Comparison of ENCODE assay signal across 1 cellular context in the genomic region with DNA sequence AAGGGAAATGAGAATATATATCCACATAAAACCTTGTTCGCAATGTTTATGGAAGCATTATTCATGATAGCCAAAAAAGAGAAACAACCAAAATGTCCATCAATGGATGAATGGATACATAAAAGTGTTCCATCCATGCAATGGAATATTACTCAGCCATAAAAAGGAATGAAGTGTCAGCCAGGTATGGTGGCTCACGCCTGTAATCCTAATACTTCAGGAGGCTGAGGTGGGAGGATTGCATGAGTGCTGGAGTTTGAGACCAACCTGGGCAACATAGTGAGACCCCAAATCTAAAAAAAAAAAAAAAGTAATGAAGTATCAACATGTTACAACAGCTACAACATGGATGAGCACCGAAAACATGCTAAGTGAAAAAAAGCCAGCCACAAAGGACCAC.
A peak's percentile ranks its signal among the peaks of the same experiment; 100 is the strongest.
TF ChIP-seq lines count a peak whose summit lies in the region.

No MANE protein-coding gene starts in this region.

TF ChIP-seq in K562, 482 proteins besides CTCF, POLR2A, EP300 and RAD21:
- peak in 1 of 2 experiments; percentile 56; a peak in 2 of 4 replicates for TF ChIP-seq KDM1A (IDR thresholded peaks at IDR 0.05)
- no peak for TF ChIP-seq JUND (IDR thresholded peaks at IDR 0.05; ENCODE audit: borderline replicate concordance, low read depth, low read length)
- no peak for TF ChIP-seq JUND (tag; IDR thresholded peaks at IDR 0.05; ENCODE audit: borderline replicate concordance, low read depth, low read length)
- TF ChIP-seq BCLAF1 (IDR thresholded peaks at IDR 0.05; ENCODE audit: borderline replicate concordance in 1 of 2, control insufficient read depth in 1 of 2, low read depth in 2 of 2, low read length in 1 of 2), result no peak
- no peak for TF ChIP-seq PHB2 (IDR thresholded peaks at IDR 0.05; ENCODE audit: low read depth)
- peak; percentile 67; the same call in 1 of the 2 replicates for TF ChIP-seq BCOR (IDR thresholded peaks at IDR 0.05)
- no peak for TF ChIP-seq IFI16 (CRISPR knock-in tag; IDR thresholded peaks at IDR 0.05)
- no peak for TF ChIP-seq MLLT1 (IDR thresholded peaks at IDR 0.05)
- no peak for TF ChIP-seq RAD51 (IDR thresholded peaks at IDR 0.05; ENCODE audit: borderline replicate concordance, low read depth)
- TF ChIP-seq ZNF408 (CRISPR knock-in tag; IDR thresholded peaks at IDR 0.05; ENCODE audit: low read depth), result no peak
- no peak for TF ChIP-seq ZNF3 (CRISPR knock-in tag; IDR thresholded peaks at IDR 0.05)
- no peak for TF ChIP-seq MYBL2 (IDR thresholded peaks at IDR 0.05; ENCODE audit: low read depth)
- no peak for TF ChIP-seq MYBL2 (CRISPR knock-in tag; IDR thresholded peaks at IDR 0.05; ENCODE audit: borderline replicate concordance)
- TF ChIP-seq ZNF121 (CRISPR knock-in tag; conservative IDR thresholded peaks at IDR 0.05), result peak; percentile 87
- peak; percentile 73 for TF ChIP-seq ZNF146 (CRISPR knock-in tag; IDR thresholded peaks at IDR 0.05; ENCODE audit: unreplicated experiment)
- peak; percentile 43; the same call in 1 of the 2 replicates for TF ChIP-seq SMARCA5 (IDR thresholded peaks at IDR 0.05)
TF ChIP-seq in K562: peak in this region for 5.
